8 cellular contexts compared by ENCODE assay signal in the genomic region with DNA sequence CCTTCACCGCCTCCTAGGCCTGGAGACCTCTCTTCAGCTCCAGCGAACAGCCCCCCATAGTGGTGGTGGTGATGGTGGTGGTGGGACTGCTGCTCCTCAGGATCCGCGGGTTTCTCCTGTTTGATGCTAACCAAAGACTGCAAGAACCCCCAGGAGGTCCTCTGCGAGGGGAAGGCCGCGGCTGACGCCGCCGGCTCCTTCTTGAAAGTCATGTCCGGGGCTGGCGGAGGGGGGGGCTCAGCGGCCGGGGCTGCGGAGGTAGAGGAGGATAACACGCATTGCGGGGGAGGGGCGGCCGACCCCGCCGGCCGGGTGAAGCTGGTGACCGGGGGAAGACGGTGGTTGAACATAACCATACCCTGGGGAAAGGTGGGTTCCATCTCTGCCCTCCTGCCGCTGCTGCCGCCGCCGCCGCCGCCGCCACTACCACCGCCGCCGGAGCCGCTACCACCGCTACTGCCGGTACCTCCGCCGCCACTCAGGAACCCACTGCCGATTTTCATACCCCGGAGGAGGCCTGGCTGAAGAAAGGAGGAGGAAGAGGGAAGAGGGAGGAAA. TPM values are rescaled to one million over a fixed set of nuclear protein-coding genes. Genes with fewer than 3 reads are reported as not detected.
A peak's percentile ranks its signal among the peaks of the same experiment; 100 is the strongest.
DNase-seq lines count a peak whose midpoint lies in the region; TF ChIP-seq lines count a peak whose summit lies in the region.

No MANE protein-coding gene starts in this region.

- peak overlapping the region; percentile 87 for H2AFZ ChIP-seq in OCI-LY3 (ENCODE audit: low read depth, low read length)
- peak overlapping the region; percentile 81 for H2AFZ ChIP-seq in smooth muscle cell (ENCODE audit: low read depth)

- H3K4me1 ChIP-seq in OCI-LY3 (ENCODE audit: low read length), result peaks cover 58% of the 10 kb centered on the region
- H3K4me1 ChIP-seq in iPS DF 6.9 (ENCODE audit: control insufficient read depth, insufficient read depth, low read length), result 0 out of 2 replicates have a peak, but pooled peaks cover 3% of the 10 kb centered on the region
- peaks cover 56% of the 10 kb centered on the region for H3K4me1 ChIP-seq in smooth muscle cell (ENCODE audit: low read depth)

- peaks cover 40% of the 10 kb centered on the region for H4K20me1 ChIP-seq in OCI-LY3 (ENCODE audit: insufficient read depth, low read length)
- H4K20me1 ChIP-seq in smooth muscle cell (ENCODE audit: low read depth), result peaks cover 46% of the 10 kb centered on the region

- DNase-seq in GM06990 (ENCODE audit: extremely low read depth, insufficient read length) (peak; percentile 61), H7 (peak; percentile 61), iPS DF 6.9 (ENCODE audit: low read depth, low spot score) (no peak), smooth muscle cell (lab: John Stamatoyannopoulos, UW; ENCODE audit: unreplicated experiment) (peak; percentile 41), NCI-H187 treated with DMSO at 0.1 percent for 48 hours (lab: John Stamatoyannopoulos, UW) (no peak), DMS79 treated with DMSO at 0.1 percent for 48 hours (lab: John Stamatoyannopoulos, UW) (no peak)
- peak; percentile 12 for DNase-seq in activated naive CD8-positive, alpha-beta T cell treated with anti-CD3 and anti-CD28 coated beads, Interleukin-2, amount 50 U/mL, for 16 hours (ENCODE audit: low read depth, low spot score)

- H3K79me2 ChIP-seq in OCI-LY3 (ENCODE audit: low read length) (peaks cover 54% of the 10 kb centered on the region), smooth muscle cell (ENCODE audit: low read depth) (peaks cover 55% of the 10 kb centered on the region)

- H3K9me3 ChIP-seq in OCI-LY3 (ENCODE audit: insufficient read depth, low read length) (no peaks in the 10 kb centered on the region), iPS DF 6.9 (ENCODE audit: control insufficient read depth, insufficient read depth, low read length) (no peaks in the 10 kb centered on the region), smooth muscle cell (replicated peaks; ENCODE audit: low read depth) (no peaks in the 10 kb centered on the region)

- H3K9ac ChIP-seq in OCI-LY3 (ENCODE audit: low read length) (peak overlapping the region; percentile 92), smooth muscle cell (ENCODE audit: low read depth) (peak overlapping the region; percentile 97)

- H3F3A ChIP-seq in smooth muscle cell (ENCODE audit: low read depth), result peaks cover 7% of the 10 kb centered on the region

- H3K36me3 ChIP-seq in GM06990 (ENCODE audit: control insufficient read depth, insufficient read depth, low read length) (peaks cover 8% of the 10 kb centered on the region), H7 (replicated peaks; ENCODE audit: control insufficient read depth, insufficient read depth, low read length) (peaks cover 18% of the 10 kb centered on the region), OCI-LY3 (replicated peaks; ENCODE audit: low read depth, low read length) (peaks cover 38% of the 10 kb centered on the region), iPS DF 6.9 (ENCODE audit: control insufficient read depth, insufficient read depth, low read length) (peaks cover 14% of the 10 kb centered on the region; the same call in 1 of the 2 replicates), smooth muscle cell (ENCODE audit: low read depth) (no peaks in the 10 kb centered on the region)

- H3K27me3 ChIP-seq in GM06990 (replicated peaks; ENCODE audit: control insufficient read depth, insufficient read depth, low read length), result no peaks in the 10 kb centered on the region
- no peaks in the 10 kb centered on the region for H3K27me3 ChIP-seq in H7 (ENCODE audit: control insufficient read depth, insufficient read depth, low read length)
- H3K27me3 ChIP-seq in OCI-LY3 (ENCODE audit: low read depth, low read length), result no peaks in the 10 kb centered on the region
- H3K27me3 ChIP-seq in iPS DF 6.9 (ENCODE audit: control insufficient read depth, insufficient read depth, low read length), result no peaks in the 10 kb centered on the region
- no peaks in the 10 kb centered on the region for H3K27me3 ChIP-seq in smooth muscle cell (ENCODE audit: low read depth)

- WGBS in iPS DF 6.9 (ENCODE audit: insufficient coverage, insufficient read length), result no CpG with 5 or more reads among the region's 41 CpGs
- 3% methylated on average over 29 of the region's 41 CpGs for WGBS in smooth muscle cell (ENCODE audit: low lambda C conversion rate)

- H3K4me3 ChIP-seq in GM06990 (replicated peaks; ENCODE audit: low read depth, low read length), result peak overlapping the region; percentile 92
- H3K4me3 ChIP-seq in H7 (ENCODE audit: insufficient read depth, low read depth, low read length), result peak overlapping the region; percentile 86
- peak overlapping the region; percentile 88 for H3K4me3 ChIP-seq in OCI-LY3 (ENCODE audit: low read length)
- peak overlapping the region; percentile 98 for H3K4me3 ChIP-seq in iPS DF 6.9 (ENCODE audit: low read length)
- peak overlapping the region; percentile 82 for H3K4me3 ChIP-seq in smooth muscle cell

- TF ChIP-seq CTCF in GM06990 (IDR thresholded peaks at IDR 0.05; ENCODE audit: insufficient read depth, low read length, poor library complexity, severe bottlenecking), result peak; percentile 4
- TF ChIP-seq CTCF in OCI-LY3 (IDR thresholded peaks at IDR 0.05; ENCODE audit: low read depth, low read length), result peak; percentile 20
- no peak for TF ChIP-seq CTCF in smooth muscle cell (IDR thresholded peaks at IDR 0.05; ENCODE audit: borderline replicate concordance, insufficient read depth, poor library complexity, severe bottlenecking)

- H3K4me2 ChIP-seq in OCI-LY3 (ENCODE audit: low read length) (peak overlapping the region; percentile 93), smooth muscle cell (peak overlapping the region; percentile 96)

- H3K27ac ChIP-seq in OCI-LY3 (ENCODE audit: low read length) (peak overlapping the region; percentile 64), iPS DF 6.9 (ENCODE audit: low read length) (no peak overlapping the region), smooth muscle cell (ENCODE audit: low read depth) (peak overlapping the region; percentile 87)

RNA-seq across cellular contexts. Expression of gene ZNF281, which starts 0.6 kb away (rescaled TPM):
- 43.0 and 48.6 TPM in 2 replicates for total RNA-seq in H7 (2014; rRNA removed; shearing (Covaris generic))
- total RNA-seq in smooth muscle cell, result 59.4 and 64.4 TPM in 2 replicates
- 34.4 and 35.0 TPM in 2 replicates for polyA plus RNA-seq in smooth muscle cell

Comparison
In these comparisons a context has a peak if more than half of its experiments do, and no peak if none do; other contexts are left out.
1. DNase-seq: peak in GM06990 (single experiment), H7 (single experiment), activated naive CD8-positive, alpha-beta T cell treated with anti-CD3 and anti-CD28 coated beads, Interleukin-2, amount 50 U/mL, for 16 hours (single experiment) and smooth muscle cell (single experiment); none in iPS DF 6.9 (single experiment), NCI-H187 treated with DMSO at 0.1 percent for 48 hours (single experiment) and DMS79 treated with DMSO at 0.1 percent for 48 hours (single experiment).
2. Peak in every context shown above with its lines, with median percentiles within 50 percentile points of each other: H3K4me3 ChIP-seq.